In genomic region chr1:119713538-119714456, GRCh38 we compare ENCODE assay signal across 8 cellular contexts. TPM values are rescaled to one million over a fixed set of nuclear protein-coding genes. Genes with fewer than 3 reads are reported as not detected.
DNase-seq lines count a peak whose midpoint lies in the region; ATAC-seq and TF ChIP-seq lines count a peak whose summit lies in the region.

No MANE protein-coding gene starts in this region.

- DNase-seq in CD4-positive, alpha-beta T cell: no peak
- DNase-seq in activated naive CD8-positive, alpha-beta T cell treated with anti-CD3 and anti-CD28 coated beads, Interleukin-2, amount 50 U/mL, for 24 hours: no peak
- DNase-seq in superior temporal gyrus (ENCODE audit: extremely low spot score) (peak; percentile 61), GM19238 (ENCODE audit: insufficient read length, low spot score) (no peak)
- no peak for DNase-seq in central memory CD4-positive, alpha-beta T cell

- no peaks in the 10 kb centered on the region for H3K9me3 Mint-ChIP-seq in CD4-positive, alpha-beta T cell
- no peaks in the 10 kb centered on the region for H3K9me3 Mint-ChIP-seq in activated naive CD8-positive, alpha-beta T cell treated with anti-CD3 and anti-CD28 coated beads, Interleukin-2, amount 50 U/mL, for 24 hours

- peak overlapping the region; percentile 91 for H3K4me3 Mint-ChIP-seq in CD4-positive, alpha-beta T cell
- peak overlapping the region; percentile 90 for H3K4me3 Mint-ChIP-seq in activated naive CD8-positive, alpha-beta T cell treated with anti-CD3 and anti-CD28 coated beads, Interleukin-2, amount 50 U/mL, for 24 hours

- H3K27me3 Mint-ChIP-seq in CD4-positive, alpha-beta T cell: peaks cover 15% of the 10 kb centered on the region
- peaks cover 9% of the 10 kb centered on the region for H3K27me3 Mint-ChIP-seq in activated naive CD8-positive, alpha-beta T cell treated with anti-CD3 and anti-CD28 coated beads, Interleukin-2, amount 50 U/mL, for 24 hours

- no peak overlapping the region for H3K27ac ChIP-seq in CD4-positive, alpha-beta T cell (ENCODE audit: low read depth, low read length)

- H3F3A ChIP-seq in Loucy (ENCODE audit: low read depth): no peaks in the 10 kb centered on the region

- peak overlapping the region; percentile 87 for H3K4me2 ChIP-seq in Loucy (ENCODE audit: low read depth, low read length, poor library complexity, severe bottlenecking)

- H3K79me2 ChIP-seq in Loucy (ENCODE audit: insufficient read depth, low read length): peaks cover 70% of the 10 kb centered on the region

- no peaks in the 10 kb centered on the region for H3K36me3 ChIP-seq in Loucy (ENCODE audit: insufficient read depth, low read length)

- H3K9me2 ChIP-seq in Loucy (replicated peaks; ENCODE audit: low read depth, low read length): no peaks in the 10 kb centered on the region

- peak overlapping the region; percentile 99 for H3K4me3 ChIP-seq in Loucy (ENCODE audit: low read length, poor library complexity, severe bottlenecking)
- peak overlapping the region; percentile 100 for H3K4me3 ChIP-seq in iPS-11a (ENCODE audit: low read depth, low read length)

- peaks cover 57% of the 10 kb centered on the region for H3K4me1 ChIP-seq in Loucy (ENCODE audit: insufficient read depth, low read length, poor library complexity, severe bottlenecking)

- peaks cover 23% of the 10 kb centered on the region for H3K4me1 Mint-ChIP-seq in CD4-positive, alpha-beta T cell (ENCODE audit: low read depth)
- H3K4me1 Mint-ChIP-seq in activated naive CD8-positive, alpha-beta T cell treated with anti-CD3 and anti-CD28 coated beads, Interleukin-2, amount 50 U/mL, for 24 hours: peaks cover 36% of the 10 kb centered on the region

- no peak for TF ChIP-seq CTCF in CD4-positive, alpha-beta T cell (IDR thresholded peaks at IDR 0.05)
- no peak for TF ChIP-seq CTCF in Loucy (conservative IDR thresholded peaks at IDR 0.05; ENCODE audit: low read length)

- POLR2A ChIA-PET in CD4-positive, alpha-beta T cell (lab: Charles Lee): no interaction called here

- peaks cover 54% of the 10 kb centered on the region for H4K20me1 ChIP-seq in Loucy (ENCODE audit: insufficient read depth, low read length, poor library complexity, severe bottlenecking)

- peaks cover 8% of the 10 kb centered on the region for H3K36me3 Mint-ChIP-seq in CD4-positive, alpha-beta T cell (ENCODE audit: low read depth)
- peaks cover 31% of the 10 kb centered on the region for H3K36me3 Mint-ChIP-seq in activated naive CD8-positive, alpha-beta T cell treated with anti-CD3 and anti-CD28 coated beads, Interleukin-2, amount 50 U/mL, for 24 hours (ENCODE audit: low read depth)

- intact Hi-C loops in CD4-positive, alpha-beta T cell (cut with DNase I, micrococcal nuclease): no loop called here

- H3K27me3 ChIP-seq in CD4-positive, alpha-beta T cell (ENCODE audit: control insufficient read depth, insufficient read depth, low read length): peaks cover 3% of the 10 kb centered on the region
- H3K27me3 ChIP-seq in Loucy (ENCODE audit: insufficient read depth, low read length, poor library complexity, severe bottlenecking): peaks cover 5% of the 10 kb centered on the region

- peak overlapping the region; percentile 97 for H3K9ac ChIP-seq in Loucy (ENCODE audit: low read depth, low read length, poor library complexity, severe bottlenecking)

- no peak overlapping the region for H2AFZ ChIP-seq in Loucy (ENCODE audit: low read length)

- no peak for ATAC-seq in CD4-positive, alpha-beta T cell (ENCODE audit: poor library complexity)
- no peak for ATAC-seq in activated naive CD8-positive, alpha-beta T cell treated with anti-CD3 and anti-CD28 coated beads, Interleukin-2, amount 50 U/mL, for 24 hours
- no peak for ATAC-seq in GM18517 (IDR thresholded peaks at IDR 0.05; ENCODE audit: unreplicated experiment)

- no peaks in the 10 kb centered on the region for H3K9me3 ChIP-seq in CD4-positive, alpha-beta T cell (ENCODE audit: control insufficient read depth, low read length)
- H3K9me3 ChIP-seq in Loucy (ENCODE audit: insufficient read depth, low read depth, low read length): no peaks in the 10 kb centered on the region

- CTCF ChIA-PET in CD4-positive, alpha-beta T cell (lab: Charles Lee): no interaction called here

- H3K27ac Mint-ChIP-seq in CD4-positive, alpha-beta T cell: no peak overlapping the region
- H3K27ac Mint-ChIP-seq in activated naive CD8-positive, alpha-beta T cell treated with anti-CD3 and anti-CD28 coated beads, Interleukin-2, amount 50 U/mL, for 24 hours: peak overlapping the region; percentile 93

RNA-seq across cellular contexts. Expression of gene PHGDH, which starts 2.1 kb away (rescaled TPM):
- 1 to 10 TPM; 6.0 to 7.5 TPM for total RNA-seq in CD4-positive, alpha-beta T cell

RNA-seq across cellular contexts. Expression of gene HMGCS2, which starts 54.9 kb away (rescaled TPM):
- not detected for total RNA-seq in CD4-positive, alpha-beta T cell
